ENCODE assay signal across 8 cellular contexts in the genomic region with DNA sequence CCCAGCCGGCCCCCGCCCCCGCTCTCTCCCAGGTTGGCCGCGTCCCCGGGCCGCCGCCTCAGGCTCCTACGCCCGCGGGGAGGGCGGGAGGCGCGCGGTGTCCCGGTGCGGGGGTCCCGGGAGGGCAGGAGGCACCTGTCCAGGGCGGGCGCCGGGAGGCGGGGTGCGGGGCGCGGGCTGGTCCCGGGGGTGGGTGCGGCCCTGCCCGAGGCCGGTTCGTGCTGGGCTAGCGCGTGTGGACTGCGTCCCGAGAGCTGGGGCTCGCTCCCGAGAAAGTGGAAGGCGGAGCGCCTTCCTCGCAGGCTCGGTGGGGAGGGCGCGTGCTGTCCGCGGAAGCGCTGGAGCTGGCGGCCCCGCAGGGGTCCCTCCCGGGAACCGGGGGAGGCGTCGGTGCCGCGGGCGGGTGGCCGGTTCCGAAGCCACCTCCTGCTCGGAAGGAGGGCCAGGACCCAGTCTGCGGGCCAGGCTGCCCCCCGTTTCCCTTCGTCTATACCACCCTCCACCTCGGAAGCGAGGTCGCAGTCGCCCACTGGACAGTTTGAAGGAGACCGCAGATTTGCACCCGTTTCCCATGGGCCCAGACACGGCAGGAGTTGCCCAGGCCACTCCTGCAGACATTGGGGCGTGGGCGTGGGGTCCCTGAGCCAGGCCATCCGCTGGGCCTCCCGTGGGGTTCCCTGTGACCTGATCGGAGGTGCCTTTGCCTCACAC. TPM values are rescaled to one million over a fixed set of nuclear protein-coding genes. Genes with fewer than 3 reads are reported as not detected.
DNase-seq lines count a peak whose midpoint lies in the region; ATAC-seq, FAIRE-seq and TF ChIP-seq lines count a peak whose summit lies in the region.

No MANE protein-coding gene starts in this region.

- CTCF ChIA-PET in AG04449 (lab: Yijun Ruan, JAX) = no interaction called here

- peak overlapping the region; percentile 99 for H3K4me2 ChIP-seq in astrocyte (ENCODE audit: low read length)

- peak; percentile 0 for ATAC-seq in stimulated activated effector memory CD8-positive, alpha-beta T cell treated with anti-CD3 and anti-CD28 coated beads, Interleukin-12 subunit alpha, Interleukin-12 subunit beta, amount 100 ng/mL, for 72 hours

- no peaks in the 10 kb centered on the region for H3K27me3 ChIP-seq in HUES64 (ENCODE audit: insufficient read depth, low read length)
- no peaks in the 10 kb centered on the region for H3K27me3 ChIP-seq in astrocyte (ENCODE audit: insufficient read depth, low read length)

- H3K79me2 ChIP-seq in astrocyte (ENCODE audit: insufficient read depth, low read length) = peaks cover 80% of the 10 kb centered on the region

- H3K9ac ChIP-seq in HUES64 (ENCODE audit: low read depth, low read length) (peak overlapping the region; percentile 73), astrocyte (ENCODE audit: low read length) (peak overlapping the region; percentile 84)

- H3K27ac ChIP-seq in HUES64 (ENCODE audit: low read depth, low read length) (no peak overlapping the region), astrocyte (ENCODE audit: low read depth, low read length) (peak overlapping the region; percentile 43)

- no peak for DNase-seq in AG04449 (ENCODE audit: low read depth, low spot score)
- peak; percentile 54 for DNase-seq in GM12891 (ENCODE audit: insufficient read length, low spot score)
- DNase-seq in astrocyte (ENCODE audit: low read depth) = no peak
- peak in 2 of 3 donors; percentile 5 to 12 for DNase-seq in immature natural killer cell
- DNase-seq in stimulated activated effector memory CD8-positive, alpha-beta T cell treated with anti-CD3 and anti-CD28 coated beads, Interleukin-12 subunit alpha, Interleukin-12 subunit beta, amount 100 ng/mL, for 72 hours (ENCODE audit: low spot score in 2 of 2) = peak; percentile 23 to 60
- DNase-seq in activated effector memory CD4-positive, alpha-beta T cell treated with Interleukin-2 at 50 U/mL for 16 hours = no peak
- no peak for DNase-seq in putamen (ENCODE audit: low spot score)

- POLR2A ChIA-PET in AG04449 (lab: Yijun Ruan, JAX) = interaction anchor here (0.6 to 1.4 kb wide), 4 partner anchors 10 to 371 kb away, joined by 3 to 5 read pairs (median 3); no protein-coding TSS in a partner anchor

- TF ChIP-seq POLR2A in GM12891 (IDR thresholded peaks at IDR 0.05; ENCODE audit: low read depth, low read length) = no peak

- H3K4me1 ChIP-seq in HUES64 (ENCODE audit: insufficient read depth, low read length) (peaks cover 5% of the 10 kb centered on the region; the same call in 1 of the 2 replicates), astrocyte (ENCODE audit: insufficient read depth, low read length) (peaks cover 45% of the 10 kb centered on the region)

- H3K9me3 Mint-ChIP-seq in astrocyte (ENCODE audit: unreplicated experiment) = no peaks in the 10 kb centered on the region
- no peaks in the 10 kb centered on the region for H3K9me3 Mint-ChIP-seq in immature natural killer cell
- no peaks in the 10 kb centered on the region for H3K9me3 Mint-ChIP-seq in stimulated activated effector memory CD8-positive, alpha-beta T cell treated with anti-CD3 and anti-CD28 coated beads, Interleukin-12 subunit alpha, Interleukin-12 subunit beta, amount 100 ng/mL, for 72 hours

- TF ChIP-seq CTCF in AG04449 (IDR thresholded peaks at IDR 0.05; ENCODE audit: insufficient read depth, low read length, missing control alignments) = no peak
- TF ChIP-seq CTCF in astrocyte (IDR thresholded peaks at IDR 0.05; ENCODE audit: insufficient read depth, low read depth, low read length) = no peak

- peak overlapping the region; percentile 88 for H3K4me3 Mint-ChIP-seq in astrocyte (ENCODE audit: unreplicated experiment)
- peak overlapping the region; percentile 64 to 92 (median 79) for H3K4me3 Mint-ChIP-seq in immature natural killer cell
- peak overlapping the region; percentile 85 for H3K4me3 Mint-ChIP-seq in stimulated activated effector memory CD8-positive, alpha-beta T cell treated with anti-CD3 and anti-CD28 coated beads, Interleukin-12 subunit alpha, Interleukin-12 subunit beta, amount 100 ng/mL, for 72 hours

- peaks cover 6% of the 10 kb centered on the region; the same call in 1 of the 2 replicates for H3K36me3 ChIP-seq in HUES64 (ENCODE audit: insufficient read depth, low read length)
- H3K36me3 ChIP-seq in astrocyte (ENCODE audit: insufficient read depth, low read length) = no peaks in the 10 kb centered on the region

- 3% methylated on average over 72 of the region's 72 CpGs for WGBS in HUES64

- FAIRE-seq in GM12891 (lab: Jason Lieb, UNC) (peak; percentile 28), astrocyte (lab: Jason Lieb, UNC) (no peak)

- H3K4me1 Mint-ChIP-seq in astrocyte (ENCODE audit: low read depth, unreplicated experiment) = peaks cover 28% of the 10 kb centered on the region
- H3K4me1 Mint-ChIP-seq in immature natural killer cell = peaks cover 22 to 26% of the 10 kb centered on the region in 2 donors
- peaks cover 68% of the 10 kb centered on the region for H3K4me1 Mint-ChIP-seq in stimulated activated effector memory CD8-positive, alpha-beta T cell treated with anti-CD3 and anti-CD28 coated beads, Interleukin-12 subunit alpha, Interleukin-12 subunit beta, amount 100 ng/mL, for 72 hours

- H4K20me1 ChIP-seq in astrocyte (ENCODE audit: insufficient read depth, low read length) = peaks cover 70% of the 10 kb centered on the region

- no peaks in the 10 kb centered on the region for H3K9me3 ChIP-seq in HUES64 (ENCODE audit: insufficient read depth, low read depth, low read length)
- no peaks in the 10 kb centered on the region for H3K9me3 ChIP-seq in astrocyte (ENCODE audit: insufficient read depth, low read depth, low read length)

- H3K27me3 Mint-ChIP-seq in astrocyte (ENCODE audit: low read depth, unreplicated experiment) (no peaks in the 10 kb centered on the region), immature natural killer cell (ENCODE audit: low read depth in 3 of 3) (peaks cover 3 to 6% (median 6%) of the 10 kb centered on the region in 3 donors)

- peak overlapping the region; percentile 72 for H3K27ac Mint-ChIP-seq in astrocyte (ENCODE audit: unreplicated experiment)
- H3K27ac Mint-ChIP-seq in immature natural killer cell = no peak overlapping the region
- peak overlapping the region; percentile 26 for H3K27ac Mint-ChIP-seq in stimulated activated effector memory CD8-positive, alpha-beta T cell treated with anti-CD3 and anti-CD28 coated beads, Interleukin-12 subunit alpha, Interleukin-12 subunit beta, amount 100 ng/mL, for 72 hours

- peak overlapping the region; percentile 64 for H3K4me3 ChIP-seq in AG04449 (ENCODE audit: low read depth, low read length)
- H3K4me3 ChIP-seq in HUES64 (ENCODE audit: low read length) = peak overlapping the region; percentile 77
- peak overlapping the region; percentile 71 for H3K4me3 ChIP-seq in astrocyte (ENCODE audit: insufficient read depth, low read depth, low read length)

- H2AFZ ChIP-seq in astrocyte (ENCODE audit: low read depth, low read length) = peak overlapping the region; percentile 11

- H3K36me3 Mint-ChIP-seq in astrocyte (ENCODE audit: low read depth, unreplicated experiment) = peaks cover 4% of the 10 kb centered on the region
- no peaks in the 10 kb centered on the region for H3K36me3 Mint-ChIP-seq in immature natural killer cell
- H3K36me3 Mint-ChIP-seq in stimulated activated effector memory CD8-positive, alpha-beta T cell treated with anti-CD3 and anti-CD28 coated beads, Interleukin-12 subunit alpha, Interleukin-12 subunit beta, amount 100 ng/mL, for 72 hours = peaks cover 31% of the 10 kb centered on the region

TF ChIP-seq in GM12891, 5 proteins besides CTCF, POLR2A, EP300 and RAD21:
- no peak for TF ChIP-seq PAX5 (IDR thresholded peaks at IDR 0.05; ENCODE audit: insufficient read depth, low read length, severe bottlenecking)
- no peak for TF ChIP-seq TAF1 (IDR thresholded peaks at IDR 0.05; ENCODE audit: low read depth, low read length)
- TF ChIP-seq SPI1 (IDR thresholded peaks at IDR 0.05; ENCODE audit: low read depth, low read length) = no peak
- TF ChIP-seq POU2F2 (IDR thresholded peaks at IDR 0.05; ENCODE audit: low read depth, low read length) = no peak
- TF ChIP-seq POLR2AphosphoS5 (IDR thresholded peaks at IDR 0.05; ENCODE audit: low read depth, low read length) = no peak
TF ChIP-seq in GM12891: peak in this region for 0.

RNA-seq across cellular contexts. Expression of gene ZFYVE21, which starts 0.6 kb away (rescaled TPM):
- 11.1 TPM for polyA plus RNA-seq in GM12891 (2012; ENCODE audit: low read depth, missing spikeins)
- polyA plus RNA-seq in HUES64 (2013, experiment 1 of 2) = 31.6 TPM
- 32.3 TPM for polyA plus RNA-seq in HUES64 (2013, experiment 2 of 2)
- 41.7 and 42.0 TPM in 2 replicates for total RNA-seq in astrocyte
- 10 to 100 TPM; 11.4 to 29.0 (median 13.6) TPM for polyA plus RNA-seq in immature natural killer cell

RNA-seq across cellular contexts. Expression of gene XRCC3, which starts 1.0 kb away (rescaled TPM):
- polyA plus RNA-seq in GM12891 (2012; ENCODE audit: low read depth, missing spikeins) = 21.0 TPM
- polyA plus RNA-seq in HUES64 (2013, experiment 1 of 2) = 23.8 TPM
- 23.3 TPM for polyA plus RNA-seq in HUES64 (2013, experiment 2 of 2)
- 2.3 and 5.2 TPM in 2 replicates for total RNA-seq in astrocyte
- 1 to 10 TPM; 4.0 to 5.7 (median 5.4) TPM for polyA plus RNA-seq in immature natural killer cell

Comparison
In these comparisons a context has a peak if more than half of its experiments do, and no peak if none do; other contexts are left out.
1. DNase-seq: peak in GM12891 (single experiment), immature natural killer cell (2 of 3) and stimulated activated effector memory CD8-positive, alpha-beta T cell treated with anti-CD3 and anti-CD28 coated beads, Interleukin-12 subunit alpha, Interleukin-12 subunit beta, amount 100 ng/mL, for 72 hours (2 of 2); none in AG04449 (single experiment), astrocyte (single experiment), activated effector memory CD4-positive, alpha-beta T cell treated with Interleukin-2 at 50 U/mL for 16 hours (single experiment) and putamen (single experiment).
2. H3K27ac Mint-ChIP-seq: peak in astrocyte (single experiment) and stimulated activated effector memory CD8-positive, alpha-beta T cell treated with anti-CD3 and anti-CD28 coated beads, Interleukin-12 subunit alpha, Interleukin-12 subunit beta, amount 100 ng/mL, for 72 hours (single experiment); none in immature natural killer cell (0 of 6).
3. Peak in every context shown above with its lines, with median percentiles within 50 percentile points of each other: H3K4me3 ChIP-seq and H3K4me3 Mint-ChIP-seq.